Comparison of ENCODE assay signal across 9 cellular contexts in genomic region chr11:65502274-65502851, GRCh38. TPM values are rescaled to one million over a fixed set of nuclear protein-coding genes. Genes with fewer than 3 reads are reported as not detected.
DNase-seq lines count a peak whose midpoint lies in the region; ATAC-seq and TF ChIP-seq lines count a peak whose summit lies in the region.
"Had no signal": no experiment of that assay in that cellular context is flagged by ENCODE, and none has a peak within 500 bp of the region (broad histone marks: within the 10 kb centered on the region; RNA-seq: fewer than 3 reads in every experiment).

No MANE protein-coding gene starts in this region.

- peaks cover 39% of the 10 kb centered on the region for H3K4me1 Mint-ChIP-seq in activated CD8-positive, alpha-beta memory T cell treated with anti-CD3 and anti-CD28 coated beads, Interleukin-2, amount 10 ng/mL, durations not matched to agents 7 days and 5 days

- intact Hi-C loops in sciatic nerve (cut with DNase I): no loop called here

- H3K9me2 ChIP-seq in Loucy (replicated peaks; ENCODE audit: low read depth, low read length): no peaks in the 10 kb centered on the region

- H3K9me3 Mint-ChIP-seq in activated CD8-positive, alpha-beta memory T cell treated with anti-CD3 and anti-CD28 coated beads, Interleukin-2, amount 10 ng/mL, durations not matched to agents 7 days and 5 days (ENCODE audit: low read depth): no peaks in the 10 kb centered on the region
- H3K9me3 Mint-ChIP-seq: mesothelial cell of epicardium had no signal

- DNase-seq in BJ (ENCODE audit: low read depth) (no peak), dermis blood vessel endothelial cell (peak; percentile 60), NCI-H1092 treated with DMSO at 0.1 percent for 48 hours (lab: John Stamatoyannopoulos, UW) (no peak), sciatic nerve (ENCODE audit: low spot score) (no peak)
- no peak for DNase-seq in activated CD8-positive, alpha-beta memory T cell treated with anti-CD3 and anti-CD28 coated beads, Interleukin-2, amount 10 ng/mL, durations not matched to agents 7 days and 5 days

- H3K79me2 ChIP-seq in Loucy (ENCODE audit: insufficient read depth, low read length): peaks cover 95% of the 10 kb centered on the region

- no peak overlapping the region for H3K4me3 Mint-ChIP-seq in activated CD8-positive, alpha-beta memory T cell treated with anti-CD3 and anti-CD28 coated beads, Interleukin-2, amount 10 ng/mL, durations not matched to agents 7 days and 5 days
- H3K4me3 Mint-ChIP-seq: mesothelial cell of epicardium had no signal

- H3K27me3 Mint-ChIP-seq in activated CD8-positive, alpha-beta memory T cell treated with anti-CD3 and anti-CD28 coated beads, Interleukin-2, amount 10 ng/mL, durations not matched to agents 7 days and 5 days: peaks cover 6% of the 10 kb centered on the region

- peak overlapping the region; percentile 100 for H3K9ac ChIP-seq in Loucy (ENCODE audit: low read depth, low read length, poor library complexity, severe bottlenecking)

- H3K27me3 ChIP-seq in BJ (ENCODE audit: control insufficient read depth, insufficient read depth, low read length): no peaks in the 10 kb centered on the region
- peaks cover 54% of the 10 kb centered on the region for H3K27me3 ChIP-seq in Loucy (ENCODE audit: insufficient read depth, low read length, poor library complexity, severe bottlenecking)
- no peaks in the 10 kb centered on the region for H3K27me3 ChIP-seq in muscle layer of duodenum (ENCODE audit: low read depth, low read length)

- CTCF ChIA-PET in BJ (lab: Yijun Ruan, JAX): interaction anchor here (0.6 to 1.5 kb wide), 6 partner anchors 24 to 765 kb away, joined by 3 to 5 read pairs (median 4); partner anchors contain the start of gene SLC25A45
- CTCF ChIA-PET in activated CD8-positive, alpha-beta memory T cell treated with anti-CD3 and anti-CD28 coated beads, Interleukin-2, amount 10 ng/mL, durations not matched to agents 7 days and 5 days (lab: Charles Lee): interaction anchor here (0.8 to 19.1 kb wide), 7 partner anchors 11 to 84 kb away, joined by 3 to 489 read pairs (median 3); partner anchors contain the start of genes FAM89B and NEAT1

- peaks cover 82% of the 10 kb centered on the region for H4K20me1 ChIP-seq in Loucy (ENCODE audit: insufficient read depth, low read length, poor library complexity, severe bottlenecking)

- H3K4me2 ChIP-seq in Loucy (ENCODE audit: low read depth, low read length, poor library complexity, severe bottlenecking): peak overlapping the region; percentile 98

- peaks cover 37% of the 10 kb centered on the region for H3K36me3 Mint-ChIP-seq in activated CD8-positive, alpha-beta memory T cell treated with anti-CD3 and anti-CD28 coated beads, Interleukin-2, amount 10 ng/mL, durations not matched to agents 7 days and 5 days

- H3K27ac ChIP-seq in muscle layer of duodenum (ENCODE audit: low read length): peak overlapping the region; percentile 100

- H3K4me3 ChIP-seq in BJ (ENCODE audit: low read depth, low read length): peak overlapping the region; percentile 76
- H3K4me3 ChIP-seq in Loucy (ENCODE audit: low read length, poor library complexity, severe bottlenecking): peak overlapping the region; percentile 95
- H3K4me3 ChIP-seq in muscle layer of duodenum (ENCODE audit: low read depth in 1 of 2, low read length in 2 of 2): peak overlapping the region; percentile 91 to 96

- POLR2A ChIA-PET in BJ (lab: Charles Lee): interaction anchor here (0.6 to 8.3 kb wide), 15 partner anchors 10 to 492 kb away, joined by 3 to 204 read pairs (median 7); partner anchors contain the start of gene NEAT1

- no peak overlapping the region for H2AFZ ChIP-seq in Loucy (ENCODE audit: low read length)

- H3K27ac Mint-ChIP-seq in activated CD8-positive, alpha-beta memory T cell treated with anti-CD3 and anti-CD28 coated beads, Interleukin-2, amount 10 ng/mL, durations not matched to agents 7 days and 5 days: no peak overlapping the region
- H3K27ac Mint-ChIP-seq: mesothelial cell of epicardium had no signal

- H3K36me3 ChIP-seq in BJ (ENCODE audit: control insufficient read depth, insufficient read depth, low read length): peaks cover 19% of the 10 kb centered on the region
- H3K36me3 ChIP-seq in Loucy (ENCODE audit: insufficient read depth, low read length): peaks cover 69% of the 10 kb centered on the region
- peaks cover 63 to 65% of the 10 kb centered on the region in 2 donors for H3K36me3 ChIP-seq in muscle layer of duodenum (ENCODE audit: control insufficient read depth in 1 of 2, insufficient read depth in 2 of 2, low read length in 2 of 2)

- H3F3A ChIP-seq in Loucy (ENCODE audit: low read depth): peaks cover 59% of the 10 kb centered on the region

- H3K4me1 ChIP-seq in Loucy (ENCODE audit: insufficient read depth, low read length, poor library complexity, severe bottlenecking) (peaks cover 46% of the 10 kb centered on the region), muscle layer of duodenum (ENCODE audit: control insufficient read depth in 1 of 2, insufficient read depth in 2 of 2, low read length in 2 of 2) (peaks cover 17 to 18% of the 10 kb centered on the region in 2 donors)

- no peak for ATAC-seq in HG03457 (IDR thresholded peaks at IDR 0.05; ENCODE audit: unreplicated experiment)
- no peak for ATAC-seq in activated CD8-positive, alpha-beta memory T cell treated with anti-CD3 and anti-CD28 coated beads, Interleukin-2, amount 10 ng/mL, durations not matched to agents 7 days and 5 days
- ATAC-seq in sciatic nerve: no peak

- H3K9me3 ChIP-seq in Loucy (ENCODE audit: insufficient read depth, low read depth, low read length) (no peaks in the 10 kb centered on the region), muscle layer of duodenum (ENCODE audit: control insufficient read depth in 1 of 2, low read length in 2 of 2) (no peaks in the 10 kb centered on the region)

- no peak for TF ChIP-seq CTCF in BJ (IDR thresholded peaks at IDR 0.05; ENCODE audit: insufficient read depth, low read depth, low read length)
- TF ChIP-seq CTCF in Loucy (conservative IDR thresholded peaks at IDR 0.05; ENCODE audit: low read length): no peak

RNA-seq across cellular contexts. Expression of gene MALAT1, which starts 3.5 kb away (rescaled TPM):
- polyA plus RNA-seq in BJ (2011; rRNA removed): 924 and 1,611 TPM in 2 replicates
- 12,707 and 21,303 TPM in 2 replicates for polyA minus RNA-seq in BJ (2011; rRNA and poly(A)+ RNA removed)
- total RNA-seq in dermis blood vessel endothelial cell (2,930 and 8,332 TPM in 2 replicates), sciatic nerve (14,857 TPM)
- 1,000 to 10,000 TPM; 4,026 to 5,234 TPM for total RNA-seq in activated CD8-positive, alpha-beta memory T cell treated with anti-CD3 and anti-CD28 coated beads, Interleukin-2, amount 10 ng/mL, durations not matched to agents 7 days and 5 days

RNA-seq across cellular contexts. Expression of gene SCYL1, which starts 22.5 kb away (rescaled TPM):
- 81.7 and 134 TPM in 2 replicates for polyA plus RNA-seq in BJ (2011; rRNA removed)
- 73.5 and 101 TPM in 2 replicates for polyA minus RNA-seq in BJ (2011; rRNA and poly(A)+ RNA removed)
- total RNA-seq in dermis blood vessel endothelial cell (67.4 and 71.3 TPM in 2 replicates), sciatic nerve (64.0 TPM)
- 10 to 100 TPM; 68.0 to 76.7 TPM for total RNA-seq in activated CD8-positive, alpha-beta memory T cell treated with anti-CD3 and anti-CD28 coated beads, Interleukin-2, amount 10 ng/mL, durations not matched to agents 7 days and 5 days

RNA-seq across cellular contexts. Expression of gene LTBP3, which starts 55.8 kb away (rescaled TPM):
- 37.9 and 77.7 TPM in 2 replicates for polyA plus RNA-seq in BJ (2011; rRNA removed)
- 33.3 and 56.6 TPM in 2 replicates for polyA minus RNA-seq in BJ (2011; rRNA and poly(A)+ RNA removed)
- total RNA-seq in dermis blood vessel endothelial cell: 31.1 and 48.2 TPM in 2 replicates
- 10 to 100 TPM; 46.2 to 46.8 TPM for total RNA-seq in activated CD8-positive, alpha-beta memory T cell treated with anti-CD3 and anti-CD28 coated beads, Interleukin-2, amount 10 ng/mL, durations not matched to agents 7 days and 5 days
- 306 TPM for total RNA-seq in sciatic nerve
